Comparison of ENCODE assay signal across 3 cellular contexts in genomic region chrX:52171055-52171454, GRCh38. TPM values are rescaled to one million over a fixed set of nuclear protein-coding genes. Genes with fewer than 3 reads are reported as not detected.
"Had no signal": no experiment of that assay in that cellular context is flagged by ENCODE, and none has a peak within 500 bp of the region (broad histone marks: within the 10 kb centered on the region; RNA-seq: fewer than 3 reads in every experiment).

No MANE protein-coding gene starts in this region.

RNA-seq across cellular contexts. Expression of gene MAGED4, which starts 13.6 kb away (rescaled TPM):
- total RNA-seq: left lobe of liver had no signal
- polyA plus RNA-seq: immature natural killer cell, keratinocyte had no signal
